Comparison of ENCODE assay signal across 1 cellular context in genomic region chr9:136342191-136343120, GRCh38.
A peak's percentile ranks its signal among the peaks of the same experiment; 100 is the strongest.
TF ChIP-seq lines count a peak whose summit lies in the region.

No MANE protein-coding gene starts in this region.

TF ChIP-seq in GM12878, 131 proteins besides CTCF, POLR2A, EP300 and RAD21:
- TF ChIP-seq MEF2A (IDR thresholded peaks at IDR 0.05; ENCODE audit: insufficient read depth, low read depth, low read length) (no peak), PAX5 (IDR thresholded peaks at IDR 0.05; ENCODE audit: borderline replicate concordance, low read depth, low read length) (0 out of 2 replicates have a peak, but pooled peaks have one; percentile 34), EGR1 (IDR thresholded peaks at IDR 0.05; ENCODE audit: borderline replicate concordance in 1 of 2, low read depth in 2 of 2, low read length in 2 of 2) (peak in 1 of 2 experiments; percentile 71; a peak in 2 of 3 replicates), TCF12 (IDR thresholded peaks at IDR 0.05; ENCODE audit: low read depth, low read length) (no peak), MLLT1 (IDR thresholded peaks at IDR 0.05) (no peak), SIX5 (IDR thresholded peaks at IDR 0.05; ENCODE audit: low read depth, low read length, severe bottlenecking) (no peak), CBX5 (IDR thresholded peaks at IDR 0.05; ENCODE audit: low read depth) (no peak), SP1 (IDR thresholded peaks at IDR 0.05; ENCODE audit: low read depth, low read length) (peak; percentile 71), WRNIP1 (IDR thresholded peaks at IDR 0.05; ENCODE audit: borderline replicate concordance, low read depth, low read length) (no peak), STAT3 (IDR thresholded peaks at IDR 0.05; ENCODE audit: low read depth, low read length) (no peak)
